In the genomic region with DNA sequence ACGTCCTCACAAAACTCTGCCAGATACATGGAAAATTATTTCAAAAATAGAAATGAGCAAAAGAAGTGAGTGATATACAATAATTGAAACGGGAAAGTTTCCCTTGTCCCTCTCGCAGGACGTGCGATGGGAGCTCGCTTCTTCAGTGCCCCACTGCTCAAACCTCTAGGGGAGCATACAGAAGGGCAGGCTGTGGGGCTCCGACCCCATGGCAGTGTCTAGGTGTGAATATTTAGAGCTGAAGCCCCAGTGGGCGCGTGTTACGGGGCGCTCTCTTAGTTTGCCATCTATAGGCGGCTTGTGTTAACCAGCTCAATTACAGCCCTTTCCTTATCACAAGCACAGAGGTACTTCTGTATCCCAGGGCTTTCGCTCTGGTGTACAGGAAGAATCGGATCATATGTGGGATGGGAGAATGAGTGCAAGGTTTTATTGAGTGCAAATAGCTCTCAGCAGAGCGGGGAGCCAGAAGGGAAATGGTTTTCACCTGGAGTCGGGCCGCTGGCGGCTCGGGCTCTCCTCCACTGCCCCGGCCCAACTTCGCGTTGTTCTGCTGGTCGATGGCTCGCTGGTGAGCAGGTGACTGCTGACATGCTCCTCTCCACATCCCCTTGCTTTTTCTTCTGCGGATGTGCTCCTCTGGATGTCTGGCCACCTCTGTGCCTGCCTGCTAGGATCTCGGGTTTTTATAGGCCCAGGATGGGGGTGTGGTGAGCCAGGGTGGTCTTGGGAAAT, we compare ENCODE assay signal across 16 cellular contexts.
A peak's percentile ranks its signal among the peaks of the same experiment; 100 is the strongest.
DNase-seq lines count a peak whose midpoint lies in the region; ATAC-seq and TF ChIP-seq lines count a peak whose summit lies in the region.
"Had no signal": no experiment of that assay in that cellular context is flagged by ENCODE, and none has a peak within 500 bp of the region (broad histone marks: within the 10 kb centered on the region; RNA-seq: fewer than 3 reads in every experiment).

No MANE protein-coding gene starts in this region.

- no peaks in the 10 kb centered on the region for H3K36me3 Mint-ChIP-seq in GM23338 (ENCODE audit: low read depth)
- no peaks in the 10 kb centered on the region for H3K36me3 Mint-ChIP-seq in WTC11
- H3K36me3 Mint-ChIP-seq: CD4-positive, CD25-positive, alpha-beta regulatory T cell; IgD-negative memory B cell had no signal

- H2AFZ ChIP-seq in GM23338: peak overlapping the region; percentile 82; the same call in 1 of the 2 replicates

- H3K27me3 Mint-ChIP-seq in GM23338 (ENCODE audit: insufficient read depth, low read depth, poor library complexity): no peaks in the 10 kb centered on the region
- H3K27me3 Mint-ChIP-seq in WTC11 (ENCODE audit: low read depth): no peaks in the 10 kb centered on the region; the same call in 1 of the 2 replicates
- H3K27me3 Mint-ChIP-seq: CD4-positive, CD25-positive, alpha-beta regulatory T cell; IgD-negative memory B cell had no signal

- POLR2A ChIA-PET in WTC11 (lab: Charles Lee): no interaction called here

- no peaks in the 10 kb centered on the region for H4K20me1 ChIP-seq in GM23338 (replicated peaks; ENCODE audit: insufficient read depth)
- H4K20me1 ChIP-seq: BLaER1 treated with 17β-estradiol and CSF1 and Interleukin-3, amounts not matched to agents 10 nM and 100 nM had no signal

- H3K4me3 ChIP-seq in GM23338: no peak overlapping the region
- H3K4me3 ChIP-seq: BLaER1 treated with 17β-estradiol and CSF1 and Interleukin-3, amounts not matched to agents 10 nM and 100 nM had no signal

- no peaks in the 10 kb centered on the region for H3K79me2 ChIP-seq in GM23338 (replicated peaks; ENCODE audit: insufficient read depth)

- H3K4me2 ChIP-seq in GM23338: no peak overlapping the region
- H3K4me2 ChIP-seq: BLaER1 treated with 17β-estradiol and CSF1 and Interleukin-3, amounts not matched to agents 10 nM and 100 nM had no signal

- no peak for TF ChIP-seq CTCF in GM23338 (conservative IDR thresholded peaks at IDR 0.05; ENCODE audit: low read depth in 2 of 2)
- TF ChIP-seq CTCF in WTC11 (IDR thresholded peaks at IDR 0.05): no peak

- H3K4me1 Mint-ChIP-seq in GM23338: no peaks in the 10 kb centered on the region
- no peaks in the 10 kb centered on the region for H3K4me1 Mint-ChIP-seq in WTC11
- H3K4me1 Mint-ChIP-seq: CD4-positive, CD25-positive, alpha-beta regulatory T cell; IgD-negative memory B cell had no signal

- ATAC-seq in GM23338 (peak; percentile 24; the same call in 1 of the 3 replicates), WTC11 (peak; percentile 38), GM18858 (IDR thresholded peaks at IDR 0.05; ENCODE audit: unreplicated experiment) (no peak)

- CTCF ChIA-PET in WTC11 (lab: Charles Lee): no interaction called here

- intact Hi-C loops in posterior vena cava (cut with DNase I): no loop called here

- H3K9me3 Mint-ChIP-seq in GM23338 (no peaks in the 10 kb centered on the region; the same call in 2 of the 3 replicates), WTC11 (no peaks in the 10 kb centered on the region)

- H3K27ac Mint-ChIP-seq in GM23338 (no peak overlapping the region), WTC11 (no peak overlapping the region)
- H3K27ac Mint-ChIP-seq: CD4-positive, CD25-positive, alpha-beta regulatory T cell; IgD-negative memory B cell had no signal

- H3K36me3 ChIP-seq in GM23338 (ENCODE audit: insufficient read depth): no peaks in the 10 kb centered on the region
- H3K36me3 ChIP-seq: BLaER1 treated with 17β-estradiol and CSF1 and Interleukin-3, amounts not matched to agents 10 nM and 100 nM had no signal

- DNase-seq in D341Med (ENCODE audit: low spot score) (peak; percentile 12), GM23338 (ENCODE audit: low spot score) (no peak), WTC11 (ENCODE audit: low spot score) (no peak), posterior vena cava (ENCODE audit: low spot score) (peak; percentile 54), NCI-H446 treated with DMSO at 0.1 percent for 48 hours (lab: John Stamatoyannopoulos, UW) (no peak)
- DNase-seq in activated naive CD4-positive, alpha-beta T cell treated with Interleukin-2 at 50 U/mL for 16 hours: no peak
- DNase-seq: CD4-positive, CD25-positive, alpha-beta regulatory T cell; DMS 273 treated with DMSO at 0.1 percent for 48 hours; DMS79 treated with DMSO at 0.1 percent for 48 hours; GDM1; H7; KG1 had no signal

- no peaks in the 10 kb centered on the region for H3K27me3 ChIP-seq in GM23338 (ENCODE audit: insufficient read depth)
- H3K27me3 ChIP-seq: BLaER1 treated with 17β-estradiol and CSF1 and Interleukin-3, amounts not matched to agents 10 nM and 100 nM had no signal

- H3K27ac ChIP-seq in GM23338 (ENCODE audit: low read depth): no peak overlapping the region
- H3K27ac ChIP-seq: 22Rv1; BLaER1 treated with 17β-estradiol and CSF1 and Interleukin-3, amounts not matched to agents 10 nM and 100 nM had no signal

- no peaks in the 10 kb centered on the region for H3K4me1 ChIP-seq in GM23338 (ENCODE audit: insufficient read depth)
- H3K4me1 ChIP-seq: BLaER1 treated with 17β-estradiol and CSF1 and Interleukin-3, amounts not matched to agents 10 nM and 100 nM had no signal

- no peaks in the 10 kb centered on the region for H3K9me2 ChIP-seq in GM23338 (ENCODE audit: insufficient read depth)

- H3K4me3 Mint-ChIP-seq in GM23338 (no peak overlapping the region), WTC11 (no peak overlapping the region)
- H3K4me3 Mint-ChIP-seq: CD4-positive, CD25-positive, alpha-beta regulatory T cell had no signal

- H3F3A ChIP-seq in GM23338 (replicated peaks; ENCODE audit: low read depth): no peaks in the 10 kb centered on the region

TF ChIP-seq in GM23338, 12 proteins besides CTCF, POLR2A, EP300 and RAD21 (continues in another document):
- TF ChIP-seq CREB1 (CRISPR knock-in tag; IDR thresholded peaks at IDR 0.05; ENCODE audit: low read depth): no peak
- TF ChIP-seq, protein P1, sequence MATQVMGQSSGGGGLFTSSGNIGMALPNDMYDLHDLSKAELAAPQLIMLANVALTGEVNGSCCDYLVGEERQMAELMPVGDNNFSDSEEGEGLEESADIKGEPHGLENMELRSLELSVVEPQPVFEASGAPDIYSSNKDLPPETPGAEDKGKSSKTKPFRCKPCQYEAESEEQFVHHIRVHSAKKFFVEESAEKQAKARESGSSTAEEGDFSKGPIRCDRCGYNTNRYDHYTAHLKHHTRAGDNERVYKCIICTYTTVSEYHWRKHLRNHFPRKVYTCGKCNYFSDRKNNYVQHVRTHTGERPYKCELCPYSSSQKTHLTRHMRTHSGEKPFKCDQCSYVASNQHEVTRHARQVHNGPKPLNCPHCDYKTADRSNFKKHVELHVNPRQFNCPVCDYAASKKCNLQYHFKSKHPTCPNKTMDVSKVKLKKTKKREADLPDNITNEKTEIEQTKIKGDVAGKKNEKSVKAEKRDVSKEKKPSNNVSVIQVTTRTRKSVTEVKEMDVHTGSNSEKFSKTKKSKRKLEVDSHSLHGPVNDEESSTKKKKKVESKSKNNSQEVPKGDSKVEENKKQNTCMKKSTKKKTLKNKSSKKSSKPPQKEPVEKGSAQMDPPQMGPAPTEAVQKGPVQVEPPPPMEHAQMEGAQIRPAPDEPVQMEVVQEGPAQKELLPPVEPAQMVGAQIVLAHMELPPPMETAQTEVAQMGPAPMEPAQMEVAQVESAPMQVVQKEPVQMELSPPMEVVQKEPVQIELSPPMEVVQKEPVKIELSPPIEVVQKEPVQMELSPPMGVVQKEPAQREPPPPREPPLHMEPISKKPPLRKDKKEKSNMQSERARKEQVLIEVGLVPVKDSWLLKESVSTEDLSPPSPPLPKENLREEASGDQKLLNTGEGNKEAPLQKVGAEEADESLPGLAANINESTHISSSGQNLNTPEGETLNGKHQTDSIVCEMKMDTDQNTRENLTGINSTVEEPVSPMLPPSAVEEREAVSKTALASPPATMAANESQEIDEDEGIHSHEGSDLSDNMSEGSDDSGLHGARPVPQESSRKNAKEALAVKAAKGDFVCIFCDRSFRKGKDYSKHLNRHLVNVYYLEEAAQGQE (IDR thresholded peaks at IDR 0.05; ENCODE audit: unreplicated experiment): no peak
- no peak for TF ChIP-seq JUNB (IDR thresholded peaks at IDR 0.05; ENCODE audit: unreplicated experiment)
- no peak for TF ChIP-seq EZH2 (IDR thresholded peaks at IDR 0.05; ENCODE audit: low read depth, unreplicated experiment)

TF ChIP-seq in WTC11, 78 proteins besides CTCF, POLR2A, EP300 and RAD21 (continues in another document):
- no peak for TF ChIP-seq RELA (CRISPR knock-in tag; IDR thresholded peaks at IDR 0.05; ENCODE audit: borderline replicate concordance)
- no peak for TF ChIP-seq ZNF423 (CRISPR knock-in tag; IDR thresholded peaks at IDR 0.05)
- TF ChIP-seq ZNF138 (CRISPR knock-in tag; conservative IDR thresholded peaks at IDR 0.05): no peak
- no peak for TF ChIP-seq NFE2L1 (CRISPR knock-in tag; IDR thresholded peaks at IDR 0.05)
- TF ChIP-seq STAT6 (CRISPR knock-in tag; conservative IDR thresholded peaks at IDR 0.05; ENCODE audit: low read depth): no peak
- TF ChIP-seq ZNF671 (CRISPR knock-in tag; IDR thresholded peaks at IDR 0.05): no peak

Comparison
In these comparisons a context has a peak if more than half of its experiments do, and no peak if none do; other contexts are left out.
1. DNase-seq: peak in D341Med (single experiment) and posterior vena cava (single experiment); none in GM23338 (single experiment), WTC11 (single experiment), NCI-H446 treated with DMSO at 0.1 percent for 48 hours (single experiment) and activated naive CD4-positive, alpha-beta T cell treated with Interleukin-2 at 50 U/mL for 16 hours (single experiment).